In genomic region chr7:25820432-25821040, GRCh38 we compare ENCODE assay signal across 10 cellular contexts.
DNase-seq lines count a peak whose midpoint lies in the region; ATAC-seq, FAIRE-seq and TF ChIP-seq lines count a peak whose summit lies in the region.
"Had no signal": no experiment of that assay in that cellular context is flagged by ENCODE, and none has a peak within 500 bp of the region (broad histone marks: within the 10 kb centered on the region; RNA-seq: fewer than 3 reads in every experiment).

No MANE protein-coding gene starts in this region.

- peak; percentile 25 for DNase-seq in activated CD4-positive, alpha-beta T cell treated with anti-CD3 and anti-CD28 coated beads for 48 hours
- DNase-seq in activated CD4-positive, alpha-beta T cell treated with anti-CD3 and anti-CD28 coated beads for 4 hours: no peak
- DNase-seq in Karpas-422 (peak; percentile 82), bronchial epithelial cell (ENCODE audit: low read depth) (no peak), retinal pigment epithelial cell (ENCODE audit: low read depth) (no peak)
- no peak for DNase-seq in effector memory CD4-positive, alpha-beta T cell
- DNase-seq: caudate nucleus had no signal

- no peaks in the 10 kb centered on the region for H3K79me2 ChIP-seq in Karpas-422 (ENCODE audit: low read length)

- no peaks in the 10 kb centered on the region for H3K9me2 ChIP-seq in Karpas-422 (replicated peaks; ENCODE audit: insufficient read depth, low read length)

- H3K4me2 ChIP-seq in Karpas-422 (ENCODE audit: low read depth, low read length, poor library complexity, severe bottlenecking): peak overlapping the region; percentile 70

- no peaks in the 10 kb centered on the region for H4K20me1 ChIP-seq in Karpas-422 (ENCODE audit: insufficient read depth, low read depth, low read length)

- FAIRE-seq in bronchial epithelial cell (lab: Jason Lieb, UNC): no peak

- peak overlapping the region; percentile 38 for H3K4me3 ChIP-seq in Karpas-422 (ENCODE audit: low read length)
- H3K4me3 ChIP-seq in bronchial epithelial cell (ENCODE audit: low read depth, low read length): no peak overlapping the region
- no peak overlapping the region for H3K4me3 ChIP-seq in retinal pigment epithelial cell (ENCODE audit: low read length)
- no peak overlapping the region for H3K4me3 ChIP-seq in effector memory CD4-positive, alpha-beta T cell (ENCODE audit: insufficient read depth, low read depth, low read length, poor library complexity, severe bottlenecking)

- H3K27ac ChIP-seq in Karpas-422 (ENCODE audit: low read length): peak overlapping the region; percentile 80
- no peak overlapping the region for H3K27ac ChIP-seq in effector memory CD4-positive, alpha-beta T cell (ENCODE audit: insufficient read depth, low read length, poor library complexity, severe bottlenecking)

- peaks cover 54% of the 10 kb centered on the region for H3K4me1 ChIP-seq in Karpas-422 (ENCODE audit: low read length)
- no peaks in the 10 kb centered on the region for H3K4me1 ChIP-seq in effector memory CD4-positive, alpha-beta T cell (ENCODE audit: control insufficient read depth, insufficient read depth, low read length, poor library complexity, severe bottlenecking)

- no peaks in the 10 kb centered on the region for H3K9me3 ChIP-seq in Karpas-422 (ENCODE audit: low read length)
- H3K9me3 ChIP-seq in effector memory CD4-positive, alpha-beta T cell (ENCODE audit: control insufficient read depth, low read length): no peaks in the 10 kb centered on the region

- H3K27me3 ChIP-seq in Karpas-422 (ENCODE audit: low read length) (no peaks in the 10 kb centered on the region), bronchial epithelial cell (ENCODE audit: control insufficient read depth, insufficient read depth, low read length) (no peaks in the 10 kb centered on the region)
- H3K27me3 ChIP-seq in effector memory CD4-positive, alpha-beta T cell (replicated peaks; ENCODE audit: control insufficient read depth, insufficient read depth, low read length, poor library complexity, severe bottlenecking): no peaks in the 10 kb centered on the region

- no peak overlapping the region for H3K9ac ChIP-seq in Karpas-422 (ENCODE audit: low read length)

- H3K36me3 ChIP-seq in Karpas-422 (ENCODE audit: insufficient read depth, low read length) (no peaks in the 10 kb centered on the region), bronchial epithelial cell (ENCODE audit: control insufficient read depth, insufficient read depth, low read length) (no peaks in the 10 kb centered on the region)
- no peaks in the 10 kb centered on the region for H3K36me3 ChIP-seq in effector memory CD4-positive, alpha-beta T cell (ENCODE audit: control insufficient read depth, insufficient read depth, low read length)

- TF ChIP-seq CTCF in bronchial epithelial cell (IDR thresholded peaks at IDR 0.05; ENCODE audit: insufficient read depth, low read length, severe bottlenecking): peak; percentile 41
- TF ChIP-seq CTCF in retinal pigment epithelial cell (conservative IDR thresholded peaks at IDR 0.05; ENCODE audit: low read depth, low read length): peak; percentile 57

- ATAC-seq in GM21390 (IDR thresholded peaks at IDR 0.05; ENCODE audit: unreplicated experiment) (no peak), GM21367 (IDR thresholded peaks at IDR 0.05; ENCODE audit: unreplicated experiment) (no peak)
- ATAC-seq: left colon had no signal

- 0 out of 2 replicates have a peak overlapping the region, but pooled peaks have one; percentile 10 for H2AFZ ChIP-seq in Karpas-422 (ENCODE audit: low read length)

Comparison
In these comparisons a context has a peak if more than half of its experiments do, and no peak if none do; other contexts are left out.
1. DNase-seq: peak in activated CD4-positive, alpha-beta T cell treated with anti-CD3 and anti-CD28 coated beads for 48 hours (single experiment) and Karpas-422 (single experiment); none in activated CD4-positive, alpha-beta T cell treated with anti-CD3 and anti-CD28 coated beads for 4 hours (0 of 2), bronchial epithelial cell (single experiment), retinal pigment epithelial cell (single experiment) and effector memory CD4-positive, alpha-beta T cell (0 of 3).